1 cellular context compared by ENCODE assay signal in the genomic region with DNA sequence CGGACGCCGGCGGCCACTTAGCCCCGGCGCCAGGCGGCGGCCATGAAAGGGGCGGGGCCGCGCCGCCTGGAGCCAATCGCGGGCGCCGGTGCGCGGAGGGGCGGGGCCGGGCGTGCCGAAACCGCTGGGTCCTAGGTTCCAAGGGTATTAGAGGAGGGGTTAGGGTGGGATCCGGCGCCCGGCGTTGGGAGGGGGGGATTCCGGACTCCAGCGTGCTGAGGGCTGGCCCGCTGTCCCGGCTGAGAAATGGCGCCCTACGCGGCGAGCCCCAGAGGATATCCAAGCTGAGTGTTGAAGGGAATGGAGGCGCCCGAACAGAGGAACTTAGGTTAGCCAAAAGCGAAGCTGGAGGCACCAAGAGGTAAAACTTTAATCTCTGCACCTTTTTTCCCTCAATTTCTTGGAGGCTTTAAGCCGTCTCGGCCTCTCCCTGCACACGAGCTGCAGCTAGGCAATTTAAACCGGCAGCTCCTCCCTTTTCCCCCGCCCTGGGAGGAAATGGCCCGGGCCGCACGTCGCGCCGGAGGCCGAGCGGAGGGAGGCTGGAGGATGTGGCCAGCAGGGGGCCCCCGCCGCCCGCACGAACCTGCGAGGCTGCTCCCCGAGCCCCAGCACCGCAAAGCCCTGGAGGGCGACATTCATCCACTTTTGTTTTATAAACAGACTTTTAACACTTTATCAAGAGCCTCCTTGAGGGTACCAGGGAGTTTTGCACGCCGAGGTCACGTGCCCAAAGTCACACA.
TF ChIP-seq lines count a peak whose summit lies in the region.

A gene with protein sequence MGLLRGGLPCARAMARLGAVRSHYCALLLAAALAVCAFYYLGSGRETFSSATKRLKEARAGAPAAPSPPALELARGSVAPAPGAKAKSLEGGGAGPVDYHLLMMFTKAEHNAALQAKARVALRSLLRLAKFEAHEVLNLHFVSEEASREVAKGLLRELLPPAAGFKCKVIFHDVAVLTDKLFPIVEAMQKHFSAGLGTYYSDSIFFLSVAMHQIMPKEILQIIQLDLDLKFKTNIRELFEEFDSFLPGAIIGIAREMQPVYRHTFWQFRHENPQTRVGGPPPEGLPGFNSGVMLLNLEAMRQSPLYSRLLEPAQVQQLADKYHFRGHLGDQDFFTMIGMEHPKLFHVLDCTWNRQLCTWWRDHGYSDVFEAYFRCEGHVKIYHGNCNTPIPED (minus strand): TSS at position 44 of the 743 bp plus-strand sequence. CDS start 101 bp downstream, outside the sequence.

TF ChIP-seq in HepG2, 621 proteins besides CTCF, POLR2A, EP300 and RAD21 (continued from another document and continues in another):
- TF ChIP-seq, protein P1, sequence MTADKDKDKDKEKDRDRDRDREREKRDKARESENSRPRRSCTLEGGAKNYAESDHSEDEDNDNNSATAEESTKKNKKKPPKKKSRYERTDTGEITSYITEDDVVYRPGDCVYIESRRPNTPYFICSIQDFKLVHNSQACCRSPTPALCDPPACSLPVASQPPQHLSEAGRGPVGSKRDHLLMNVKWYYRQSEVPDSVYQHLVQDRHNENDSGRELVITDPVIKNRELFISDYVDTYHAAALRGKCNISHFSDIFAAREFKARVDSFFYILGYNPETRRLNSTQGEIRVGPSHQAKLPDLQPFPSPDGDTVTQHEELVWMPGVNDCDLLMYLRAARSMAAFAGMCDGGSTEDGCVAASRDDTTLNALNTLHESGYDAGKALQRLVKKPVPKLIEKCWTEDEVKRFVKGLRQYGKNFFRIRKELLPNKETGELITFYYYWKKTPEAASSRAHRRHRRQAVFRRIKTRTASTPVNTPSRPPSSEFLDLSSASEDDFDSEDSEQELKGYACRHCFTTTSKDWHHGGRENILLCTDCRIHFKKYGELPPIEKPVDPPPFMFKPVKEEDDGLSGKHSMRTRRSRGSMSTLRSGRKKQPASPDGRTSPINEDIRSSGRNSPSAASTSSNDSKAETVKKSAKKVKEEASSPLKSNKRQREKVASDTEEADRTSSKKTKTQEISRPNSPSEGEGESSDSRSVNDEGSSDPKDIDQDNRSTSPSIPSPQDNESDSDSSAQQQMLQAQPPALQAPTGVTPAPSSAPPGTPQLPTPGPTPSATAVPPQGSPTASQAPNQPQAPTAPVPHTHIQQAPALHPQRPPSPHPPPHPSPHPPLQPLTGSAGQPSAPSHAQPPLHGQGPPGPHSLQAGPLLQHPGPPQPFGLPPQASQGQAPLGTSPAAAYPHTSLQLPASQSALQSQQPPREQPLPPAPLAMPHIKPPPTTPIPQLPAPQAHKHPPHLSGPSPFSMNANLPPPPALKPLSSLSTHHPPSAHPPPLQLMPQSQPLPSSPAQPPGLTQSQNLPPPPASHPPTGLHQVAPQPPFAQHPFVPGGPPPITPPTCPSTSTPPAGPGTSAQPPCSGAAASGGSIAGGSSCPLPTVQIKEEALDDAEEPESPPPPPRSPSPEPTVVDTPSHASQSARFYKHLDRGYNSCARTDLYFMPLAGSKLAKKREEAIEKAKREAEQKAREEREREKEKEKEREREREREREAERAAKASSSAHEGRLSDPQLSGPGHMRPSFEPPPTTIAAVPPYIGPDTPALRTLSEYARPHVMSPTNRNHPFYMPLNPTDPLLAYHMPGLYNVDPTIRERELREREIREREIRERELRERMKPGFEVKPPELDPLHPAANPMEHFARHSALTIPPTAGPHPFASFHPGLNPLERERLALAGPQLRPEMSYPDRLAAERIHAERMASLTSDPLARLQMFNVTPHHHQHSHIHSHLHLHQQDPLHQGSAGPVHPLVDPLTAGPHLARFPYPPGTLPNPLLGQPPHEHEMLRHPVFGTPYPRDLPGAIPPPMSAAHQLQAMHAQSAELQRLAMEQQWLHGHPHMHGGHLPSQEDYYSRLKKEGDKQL (CRISPR knock-in tag; IDR thresholded peaks at IDR 0.05; ENCODE audit: low read depth) = peak; percentile 45
- TF ChIP-seq NCOA1 (CRISPR knock-in tag; IDR thresholded peaks at IDR 0.05) (no peak), PHF8 (CRISPR knock-in tag; IDR thresholded peaks at IDR 0.05) (peak; percentile 47), YEATS2 (CRISPR knock-in tag; IDR thresholded peaks at IDR 0.05; ENCODE audit: borderline replicate concordance) (no peak), GATAD2A (CRISPR knock-in tag; IDR thresholded peaks at IDR 0.05) (peak; percentile 62; the same call in 1 of the 2 replicates), TBX3 (IDR thresholded peaks at IDR 0.05; ENCODE audit: borderline replicate concordance) (no peak), XRCC5 (optimal IDR thresholded peaks at IDR 0.05; ENCODE audit: low read length) (peak; percentile 61), PAF1 (CRISPR knock-in tag; IDR thresholded peaks at IDR 0.05) (no peak), GLI4 (CRISPR knock-in tag; IDR thresholded peaks at IDR 0.05; ENCODE audit: borderline replicate concordance) (no peak; the same call in 1 of the 2 replicates), ZNF839 (CRISPR knock-in tag; IDR thresholded peaks at IDR 0.05; ENCODE audit: borderline replicate concordance) (no peak), KLF12 (CRISPR knock-in tag; IDR thresholded peaks at IDR 0.05; ENCODE audit: borderline replicate concordance) (peak; percentile 40; the same call in 1 of the 2 replicates), NFE2L2 (IDR thresholded peaks at IDR 0.05; ENCODE audit: low read length) (no peak), KDM2A (CRISPR knock-in tag; IDR thresholded peaks at IDR 0.05; ENCODE audit: borderline replicate concordance, low read depth) (peak; percentile 96), ELF4 (CRISPR knock-in tag; IDR thresholded peaks at IDR 0.05; ENCODE audit: borderline replicate concordance) (no peak), ZNF274 (CRISPR knock-in tag; IDR thresholded peaks at IDR 0.05) (peak; percentile 58; the same call in 1 of the 2 replicates), ISL2 (CRISPR knock-in tag; IDR thresholded peaks at IDR 0.05) (peak; percentile 70), CBX5 (CRISPR knock-in tag; IDR thresholded peaks at IDR 0.05; ENCODE audit: borderline replicate concordance) (peak; percentile 80; the same call in 1 of the 2 replicates), ZNF510 (CRISPR knock-in tag; IDR thresholded peaks at IDR 0.05; ENCODE audit: low read depth) (no peak; the same call in 1 of the 2 replicates), ZNF572 (CRISPR knock-in tag; IDR thresholded peaks at IDR 0.05) (no peak), FOXK2 (IDR thresholded peaks at IDR 0.05) (no peak), MEF2D (CRISPR knock-in tag; IDR thresholded peaks at IDR 0.05) (no peak), SETDB1 (CRISPR knock-in tag; IDR thresholded peaks at IDR 0.05; ENCODE audit: borderline replicate concordance) (no peak), SNRNP70 (IDR thresholded peaks at IDR 0.05; ENCODE audit: low read depth, low read length) (no peak), ARHGAP35 (CRISPR knock-in tag; IDR thresholded peaks at IDR 0.05; ENCODE audit: borderline replicate concordance) (no peak), BCL6 (CRISPR knock-in tag; IDR thresholded peaks at IDR 0.05) (peak; percentile 38; the same call in 1 of the 2 replicates), ZNF558 (CRISPR knock-in tag; IDR thresholded peaks at IDR 0.05; ENCODE audit: borderline replicate concordance) (no peak), TBL1XR1 (IDR thresholded peaks at IDR 0.05; ENCODE audit: borderline replicate concordance, low read length, partially characterized antibody) (no peak), ATM (IDR thresholded peaks at IDR 0.05; ENCODE audit: borderline replicate concordance) (no peak)
- TF ChIP-seq, protein P2, sequence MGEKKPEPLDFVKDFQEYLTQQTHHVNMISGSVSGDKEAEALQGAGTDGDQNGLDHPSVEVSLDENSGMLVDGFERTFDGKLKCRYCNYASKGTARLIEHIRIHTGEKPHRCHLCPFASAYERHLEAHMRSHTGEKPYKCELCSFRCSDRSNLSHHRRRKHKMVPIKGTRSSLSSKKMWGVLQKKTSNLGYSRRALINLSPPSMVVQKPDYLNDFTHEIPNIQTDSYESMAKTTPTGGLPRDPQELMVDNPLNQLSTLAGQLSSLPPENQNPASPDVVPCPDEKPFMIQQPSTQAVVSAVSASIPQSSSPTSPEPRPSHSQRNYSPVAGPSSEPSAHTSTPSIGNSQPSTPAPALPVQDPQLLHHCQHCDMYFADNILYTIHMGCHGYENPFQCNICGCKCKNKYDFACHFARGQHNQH (CRISPR knock-in tag; IDR thresholded peaks at IDR 0.05) = peak; percentile 82
- TF ChIP-seq, protein P3, sequence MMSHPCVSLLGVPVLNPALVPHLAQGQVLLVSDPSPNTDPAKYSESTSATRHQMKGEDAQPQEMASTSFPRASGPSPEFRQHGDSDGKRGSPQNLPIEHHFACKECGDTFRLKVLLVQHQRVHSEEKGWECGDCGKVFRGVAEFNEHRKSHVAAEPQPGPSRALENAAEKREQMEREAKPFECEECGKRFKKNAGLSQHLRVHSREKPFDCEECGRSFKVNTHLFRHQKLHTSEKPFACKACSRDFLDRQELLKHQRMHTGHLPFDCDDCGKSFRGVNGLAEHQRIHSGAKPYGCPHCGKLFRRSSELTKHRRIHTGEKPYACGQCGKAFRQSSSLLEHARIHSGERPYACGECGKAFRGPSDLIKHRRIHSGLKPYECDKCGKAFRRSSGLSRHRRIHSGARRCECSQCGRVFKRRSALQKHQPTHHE (CRISPR knock-in tag; IDR thresholded peaks at IDR 0.05; ENCODE audit: borderline replicate concordance) = 0 out of 2 replicates have a peak, but pooled peaks have one; percentile 48
- TF ChIP-seq, protein P4, sequence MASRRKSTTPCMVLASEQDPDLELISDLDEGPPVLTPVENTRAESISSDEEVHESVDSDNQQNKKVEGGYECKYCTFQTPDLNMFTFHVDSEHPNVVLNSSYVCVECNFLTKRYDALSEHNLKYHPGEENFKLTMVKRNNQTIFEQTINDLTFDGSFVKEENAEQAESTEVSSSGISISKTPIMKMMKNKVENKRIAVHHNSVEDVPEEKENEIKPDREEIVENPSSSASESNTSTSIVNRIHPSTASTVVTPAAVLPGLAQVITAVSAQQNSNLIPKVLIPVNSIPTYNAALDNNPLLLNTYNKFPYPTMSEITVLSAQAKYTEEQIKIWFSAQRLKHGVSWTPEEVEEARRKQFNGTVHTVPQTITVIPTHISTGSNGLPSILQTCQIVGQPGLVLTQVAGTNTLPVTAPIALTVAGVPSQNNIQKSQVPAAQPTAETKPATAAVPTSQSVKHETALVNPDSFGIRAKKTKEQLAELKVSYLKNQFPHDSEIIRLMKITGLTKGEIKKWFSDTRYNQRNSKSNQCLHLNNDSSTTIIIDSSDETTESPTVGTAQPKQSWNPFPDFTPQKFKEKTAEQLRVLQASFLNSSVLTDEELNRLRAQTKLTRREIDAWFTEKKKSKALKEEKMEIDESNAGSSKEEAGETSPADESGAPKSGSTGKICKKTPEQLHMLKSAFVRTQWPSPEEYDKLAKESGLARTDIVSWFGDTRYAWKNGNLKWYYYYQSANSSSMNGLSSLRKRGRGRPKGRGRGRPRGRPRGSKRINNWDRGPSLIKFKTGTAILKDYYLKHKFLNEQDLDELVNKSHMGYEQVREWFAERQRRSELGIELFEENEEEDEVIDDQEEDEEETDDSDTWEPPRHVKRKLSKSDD (CRISPR knock-in tag; IDR thresholded peaks at IDR 0.05; ENCODE audit: low read depth) = no peak
- TF ChIP-seq, protein P5, sequence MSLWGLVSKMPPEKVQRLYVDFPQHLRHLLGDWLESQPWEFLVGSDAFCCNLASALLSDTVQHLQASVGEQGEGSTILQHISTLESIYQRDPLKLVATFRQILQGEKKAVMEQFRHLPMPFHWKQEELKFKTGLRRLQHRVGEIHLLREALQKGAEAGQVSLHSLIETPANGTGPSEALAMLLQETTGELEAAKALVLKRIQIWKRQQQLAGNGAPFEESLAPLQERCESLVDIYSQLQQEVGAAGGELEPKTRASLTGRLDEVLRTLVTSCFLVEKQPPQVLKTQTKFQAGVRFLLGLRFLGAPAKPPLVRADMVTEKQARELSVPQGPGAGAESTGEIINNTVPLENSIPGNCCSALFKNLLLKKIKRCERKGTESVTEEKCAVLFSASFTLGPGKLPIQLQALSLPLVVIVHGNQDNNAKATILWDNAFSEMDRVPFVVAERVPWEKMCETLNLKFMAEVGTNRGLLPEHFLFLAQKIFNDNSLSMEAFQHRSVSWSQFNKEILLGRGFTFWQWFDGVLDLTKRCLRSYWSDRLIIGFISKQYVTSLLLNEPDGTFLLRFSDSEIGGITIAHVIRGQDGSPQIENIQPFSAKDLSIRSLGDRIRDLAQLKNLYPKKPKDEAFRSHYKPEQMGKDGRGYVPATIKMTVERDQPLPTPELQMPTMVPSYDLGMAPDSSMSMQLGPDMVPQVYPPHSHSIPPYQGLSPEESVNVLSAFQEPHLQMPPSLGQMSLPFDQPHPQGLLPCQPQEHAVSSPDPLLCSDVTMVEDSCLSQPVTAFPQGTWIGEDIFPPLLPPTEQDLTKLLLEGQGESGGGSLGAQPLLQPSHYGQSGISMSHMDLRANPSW (CRISPR knock-in tag; IDR thresholded peaks at IDR 0.05; ENCODE audit: borderline replicate concordance) = no peak
- TF ChIP-seq, protein P6, sequence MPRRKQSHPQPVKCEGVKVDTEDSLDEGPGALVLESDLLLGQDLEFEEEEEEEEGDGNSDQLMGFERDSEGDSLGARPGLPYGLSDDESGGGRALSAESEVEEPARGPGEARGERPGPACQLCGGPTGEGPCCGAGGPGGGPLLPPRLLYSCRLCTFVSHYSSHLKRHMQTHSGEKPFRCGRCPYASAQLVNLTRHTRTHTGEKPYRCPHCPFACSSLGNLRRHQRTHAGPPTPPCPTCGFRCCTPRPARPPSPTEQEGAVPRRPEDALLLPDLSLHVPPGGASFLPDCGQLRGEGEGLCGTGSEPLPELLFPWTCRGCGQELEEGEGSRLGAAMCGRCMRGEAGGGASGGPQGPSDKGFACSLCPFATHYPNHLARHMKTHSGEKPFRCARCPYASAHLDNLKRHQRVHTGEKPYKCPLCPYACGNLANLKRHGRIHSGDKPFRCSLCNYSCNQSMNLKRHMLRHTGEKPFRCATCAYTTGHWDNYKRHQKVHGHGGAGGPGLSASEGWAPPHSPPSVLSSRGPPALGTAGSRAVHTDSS (CRISPR knock-in tag; conservative IDR thresholded peaks at IDR 0.05) = no peak
- TF ChIP-seq, protein P7, sequence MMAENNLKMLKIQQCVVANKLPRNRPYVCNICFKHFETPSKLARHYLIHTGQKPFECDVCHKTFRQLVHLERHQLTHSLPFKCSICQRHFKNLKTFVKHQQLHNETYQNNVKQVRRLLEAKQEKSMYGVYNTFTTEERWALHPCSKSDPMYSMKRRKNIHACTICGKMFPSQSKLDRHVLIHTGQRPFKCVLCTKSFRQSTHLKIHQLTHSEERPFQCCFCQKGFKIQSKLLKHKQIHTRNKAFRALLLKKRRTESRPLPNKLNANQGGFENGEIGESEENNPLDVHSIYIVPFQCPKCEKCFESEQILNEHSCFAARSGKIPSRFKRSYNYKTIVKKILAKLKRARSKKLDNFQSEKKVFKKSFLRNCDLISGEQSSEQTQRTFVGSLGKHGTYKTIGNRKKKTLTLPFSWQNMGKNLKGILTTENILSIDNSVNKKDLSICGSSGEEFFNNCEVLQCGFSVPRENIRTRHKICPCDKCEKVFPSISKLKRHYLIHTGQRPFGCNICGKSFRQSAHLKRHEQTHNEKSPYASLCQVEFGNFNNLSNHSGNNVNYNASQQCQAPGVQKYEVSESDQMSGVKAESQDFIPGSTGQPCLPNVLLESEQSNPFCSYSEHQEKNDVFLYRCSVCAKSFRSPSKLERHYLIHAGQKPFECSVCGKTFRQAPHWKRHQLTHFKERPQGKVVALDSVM (CRISPR knock-in tag; IDR thresholded peaks at IDR 0.05) = peak; percentile 99
